In genomic region chr2:181364492-181365175, GRCh38 we compare ENCODE assay signal across 24 cellular contexts.
DNase-seq lines count a peak whose midpoint lies in the region; ATAC-seq and TF ChIP-seq lines count a peak whose summit lies in the region.
"Had no signal": no experiment of that assay in that cellular context is flagged by ENCODE, and none has a peak within 500 bp of the region (broad histone marks: within the 10 kb centered on the region; RNA-seq: fewer than 3 reads in every experiment).

No MANE protein-coding gene starts in this region.

- H3K27ac Mint-ChIP-seq in HFFc6, result peak overlapping the region; percentile 6; the same call in 1 of the 2 replicates
- H3K27ac Mint-ChIP-seq: activated CD4-positive, alpha-beta T cell treated with anti-CD3 and anti-CD28 coated beads for 36 hours; activated CD8-positive, alpha-beta memory T cell treated with anti-CD3 and anti-CD28 coated beads, Interleukin-2, amount 10 ng/mL, durations not matched to agents 7 days and 5 days; activated naive CD8-positive, alpha-beta T cell; activated T-helper 1 cell treated with anti-CD3 and anti-CD28 coated beads, Interleukin-12 subunit alpha, Interleukin-12 subunit beta, Interleukin-2, Interleukin-4 antibody, amounts not matched to agents 30 ng/mL and 10 ng/mL and 1 ng/mL, durations not matched to agents 14 hours and 24 hours and 36 hours; CD4-positive, alpha-beta T cell; stimulated activated naive CD8-positive, alpha-beta T cell treated with anti-CD3 and anti-CD28 coated beads, Interleukin-15, amount 100 ng/mL, for 72 hours had no signal

- H3K27me3 ChIP-seq in ACC112 (ENCODE audit: insufficient read depth, low read length), result no peaks in the 10 kb centered on the region
- H3K27me3 ChIP-seq: esophagus muscularis mucosa, spleen, upper lobe of right lung had no signal

- no peak for ATAC-seq in HG03521 (IDR thresholded peaks at IDR 0.05; ENCODE audit: unreplicated experiment)
- ATAC-seq: activated CD4-positive, alpha-beta T cell treated with anti-CD3 and anti-CD28 coated beads for 36 hours; activated CD8-positive, alpha-beta memory T cell treated with anti-CD3 and anti-CD28 coated beads, Interleukin-2, amount 10 ng/mL, durations not matched to agents 7 days and 5 days; heart left ventricle; stimulated activated naive CD8-positive, alpha-beta T cell treated with anti-CD3 and anti-CD28 coated beads, Interleukin-15, amount 100 ng/mL, for 72 hours; upper lobe of right lung had no signal

- H3K36me3 Mint-ChIP-seq in HFFc6 (ENCODE audit: low read depth), result no peaks in the 10 kb centered on the region

- no peaks in the 10 kb centered on the region for H3K4me1 Mint-ChIP-seq in HFFc6 (ENCODE audit: low read depth)
- H3K4me1 Mint-ChIP-seq: activated CD4-positive, alpha-beta T cell treated with anti-CD3 and anti-CD28 coated beads for 36 hours had no signal

- H2AFZ ChIP-seq in ACC112 (ENCODE audit: low read length, unreplicated experiment), result peak overlapping the region; percentile 0

- no peaks in the 10 kb centered on the region for H3K79me2 ChIP-seq in ACC112 (ENCODE audit: control insufficient read depth, insufficient read depth, low read length, unreplicated experiment)

- DNase-seq in HFFc6, result peak; percentile 25
- DNase-seq in amniotic epithelial cell (ENCODE audit: low read depth), result peak; percentile 96
- DNase-seq in iris pigment epithelial cell (ENCODE audit: low read depth), result peak; percentile 53
- DNase-seq in H4 (ENCODE audit: low spot score), result no peak
- no peak for DNase-seq in pons (ENCODE audit: low spot score)
- DNase-seq in AG08395 (ENCODE audit: low spot score), result no peak
- DNase-seq: activated CD4-positive, alpha-beta T cell treated with anti-CD3 and anti-CD28 coated beads for 36 hours; activated CD8-positive, alpha-beta memory T cell treated with anti-CD3 and anti-CD28 coated beads, Interleukin-2, amount 10 ng/mL, durations not matched to agents 7 days and 5 days; CD4-positive, alpha-beta T cell; effector memory CD4-positive, alpha-beta T cell; H7; heart left ventricle; left ventricle myocardium inferior; NCI-H510A treated with DMSO at 0.1 percent for 48 hours; spleen; stimulated activated CD4-positive, alpha-beta T cell treated with anti-CD3 and anti-CD28 coated beads, Interleukin-4, amount 100 ng/mL, for 4 hours; stimulated activated naive CD8-positive, alpha-beta T cell treated with anti-CD3 and anti-CD28 coated beads, Interleukin-15, amount 100 ng/mL, for 72 hours; upper lobe of right lung had no signal

- no peak overlapping the region for H3K27ac ChIP-seq in ACC112 (ENCODE audit: low read depth, low read length)
- H3K27ac ChIP-seq: esophagus muscularis mucosa, heart left ventricle, left ventricle myocardium inferior, spleen, upper lobe of right lung had no signal

- H3K36me3 ChIP-seq in ACC112 (ENCODE audit: insufficient read depth, low read length), result no peaks in the 10 kb centered on the region
- H3K36me3 ChIP-seq: esophagus muscularis mucosa, heart left ventricle, left ventricle myocardium inferior, spleen, upper lobe of right lung had no signal

- no peaks in the 10 kb centered on the region for H3K9me3 Mint-ChIP-seq in HFFc6
- H3K9me3 Mint-ChIP-seq: activated T-helper 1 cell treated with anti-CD3 and anti-CD28 coated beads, Interleukin-12 subunit alpha, Interleukin-12 subunit beta, Interleukin-2, Interleukin-4 antibody, amounts not matched to agents 30 ng/mL and 10 ng/mL and 1 ng/mL, durations not matched to agents 14 hours and 24 hours and 36 hours; stimulated activated naive CD8-positive, alpha-beta T cell treated with anti-CD3 and anti-CD28 coated beads, Interleukin-15, amount 100 ng/mL, for 72 hours had no signal

- TF ChIP-seq CTCF in HFFc6 (IDR thresholded peaks at IDR 0.05), result no peak

- H3K4me3 Mint-ChIP-seq in HFFc6, result no peak overlapping the region
- H3K4me3 Mint-ChIP-seq: activated CD4-positive, alpha-beta T cell treated with anti-CD3 and anti-CD28 coated beads for 36 hours; activated CD8-positive, alpha-beta memory T cell treated with anti-CD3 and anti-CD28 coated beads, Interleukin-2, amount 10 ng/mL, durations not matched to agents 7 days and 5 days; activated naive CD8-positive, alpha-beta T cell; activated T-helper 1 cell treated with anti-CD3 and anti-CD28 coated beads, Interleukin-12 subunit alpha, Interleukin-12 subunit beta, Interleukin-2, Interleukin-4 antibody, amounts not matched to agents 30 ng/mL and 10 ng/mL and 1 ng/mL, durations not matched to agents 14 hours and 24 hours and 36 hours; CD4-positive, alpha-beta T cell; neural crest cell; stimulated activated naive CD8-positive, alpha-beta T cell treated with anti-CD3 and anti-CD28 coated beads, Interleukin-15, amount 100 ng/mL, for 72 hours had no signal

- H3K4me3 ChIP-seq in ACC112 (ENCODE audit: low read depth, low read length), result no peak overlapping the region
- H3K4me3 ChIP-seq: esophagus muscularis mucosa, heart left ventricle, left ventricle myocardium inferior, spleen, upper lobe of right lung had no signal

- H3K27me3 Mint-ChIP-seq in HFFc6 (ENCODE audit: insufficient read depth), result no peaks in the 10 kb centered on the region
- H3K27me3 Mint-ChIP-seq: activated CD4-positive, alpha-beta T cell treated with anti-CD3 and anti-CD28 coated beads for 36 hours; activated CD8-positive, alpha-beta memory T cell treated with anti-CD3 and anti-CD28 coated beads, Interleukin-2, amount 10 ng/mL, durations not matched to agents 7 days and 5 days; activated naive CD8-positive, alpha-beta T cell; CD4-positive, alpha-beta T cell; stimulated activated naive CD8-positive, alpha-beta T cell treated with anti-CD3 and anti-CD28 coated beads, Interleukin-15, amount 100 ng/mL, for 72 hours had no signal

- H3K4me1 ChIP-seq in ACC112 (ENCODE audit: control insufficient read depth, insufficient read depth, low read length, unreplicated experiment), result no peaks in the 10 kb centered on the region
- H3K4me1 ChIP-seq: esophagus muscularis mucosa, left ventricle myocardium inferior, upper lobe of right lung had no signal

Comparison
In these comparisons a context has a peak if more than half of its experiments do, and no peak if none do; other contexts are left out.
1. DNase-seq: peak in HFFc6 (single experiment), amniotic epithelial cell (single experiment) and iris pigment epithelial cell (single experiment); none in H4 (single experiment), pons (single experiment) and AG08395 (single experiment).